1 cellular context compared by ENCODE assay signal in genomic region chr10:68016519-68016918, GRCh38.
TF ChIP-seq lines count a peak whose summit lies in the region.

No MANE protein-coding gene starts in this region.

TF ChIP-seq in K562, 482 proteins besides CTCF, POLR2A, EP300 and RAD21:
- 0 out of 2 replicates have a peak, but pooled peaks have one; percentile 24 for TF ChIP-seq SPI1 (IDR thresholded peaks at IDR 0.05; ENCODE audit: borderline replicate concordance, low read depth, low read length)
